Comparison of ENCODE assay signal across 1 cellular context in the genomic region with DNA sequence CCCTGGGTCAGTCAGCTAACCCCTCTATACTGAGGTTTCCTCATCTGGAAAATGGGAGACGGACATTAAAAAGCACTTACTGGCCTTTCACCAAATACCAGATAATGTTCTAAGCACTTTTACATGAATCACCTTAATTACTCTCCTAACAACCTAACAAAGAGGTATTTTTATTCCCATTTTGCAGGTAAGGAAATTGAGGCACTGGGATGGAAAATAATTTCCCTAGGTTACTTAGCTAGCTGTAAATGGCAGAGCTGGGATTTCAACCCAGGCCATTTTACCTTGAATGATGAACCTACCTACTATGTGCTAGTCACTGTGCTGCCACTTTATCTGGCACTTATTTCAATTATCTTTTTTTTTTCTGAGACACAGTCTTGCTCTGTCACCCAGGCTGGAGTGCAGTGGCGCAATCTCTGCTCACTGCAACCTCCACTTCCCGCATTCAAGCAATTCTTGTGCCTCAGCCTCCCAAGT.
A peak's percentile ranks its signal among the peaks of the same experiment; 100 is the strongest.
TF ChIP-seq lines count a peak whose summit lies in the region.

No MANE protein-coding gene starts in this region.

TF ChIP-seq in HepG2, 621 proteins besides CTCF, POLR2A, EP300 and RAD21:
- TF ChIP-seq ZNF629 (CRISPR knock-in tag; conservative IDR thresholded peaks at IDR 0.05) (peak; percentile 81), CHD4 (IDR thresholded peaks at IDR 0.05; ENCODE audit: borderline replicate concordance, low read length) (0 out of 2 replicates have a peak, but pooled peaks have one; percentile 37), ZNF569 (CRISPR knock-in tag; IDR thresholded peaks at IDR 0.05; ENCODE audit: borderline replicate concordance) (no peak), ZKSCAN1 (IDR thresholded peaks at IDR 0.05; ENCODE audit: low read length) (peak; percentile 77), ZNF883 (CRISPR knock-in tag; IDR thresholded peaks at IDR 0.05; ENCODE audit: not compliant biosample characterization) (peak; percentile 19), ZNF460 (CRISPR knock-in tag; IDR thresholded peaks at IDR 0.05; ENCODE audit: borderline replicate concordance) (peak; percentile 85; the same call in 1 of the 2 replicates), CEBPG (CRISPR knock-in tag; IDR thresholded peaks at IDR 0.05) (0 out of 2 replicates have a peak, but pooled peaks have one; percentile 10)
- TF ChIP-seq, protein P1, sequence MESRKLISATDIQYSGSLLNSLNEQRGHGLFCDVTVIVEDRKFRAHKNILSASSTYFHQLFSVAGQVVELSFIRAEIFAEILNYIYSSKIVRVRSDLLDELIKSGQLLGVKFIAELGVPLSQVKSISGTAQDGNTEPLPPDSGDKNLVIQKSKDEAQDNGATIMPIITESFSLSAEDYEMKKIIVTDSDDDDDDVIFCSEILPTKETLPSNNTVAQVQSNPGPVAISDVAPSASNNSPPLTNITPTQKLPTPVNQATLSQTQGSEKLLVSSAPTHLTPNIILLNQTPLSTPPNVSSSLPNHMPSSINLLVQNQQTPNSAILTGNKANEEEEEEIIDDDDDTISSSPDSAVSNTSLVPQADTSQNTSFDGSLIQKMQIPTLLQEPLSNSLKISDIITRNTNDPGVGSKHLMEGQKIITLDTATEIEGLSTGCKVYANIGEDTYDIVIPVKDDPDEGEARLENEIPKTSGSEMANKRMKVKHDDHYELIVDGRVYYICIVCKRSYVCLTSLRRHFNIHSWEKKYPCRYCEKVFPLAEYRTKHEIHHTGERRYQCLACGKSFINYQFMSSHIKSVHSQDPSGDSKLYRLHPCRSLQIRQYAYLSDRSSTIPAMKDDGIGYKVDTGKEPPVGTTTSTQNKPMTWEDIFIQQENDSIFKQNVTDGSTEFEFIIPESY (CRISPR knock-in tag; IDR thresholded peaks at IDR 0.05): 0 out of 2 replicates have a peak, but pooled peaks have one; percentile 6
- TF ChIP-seq, protein P2, sequence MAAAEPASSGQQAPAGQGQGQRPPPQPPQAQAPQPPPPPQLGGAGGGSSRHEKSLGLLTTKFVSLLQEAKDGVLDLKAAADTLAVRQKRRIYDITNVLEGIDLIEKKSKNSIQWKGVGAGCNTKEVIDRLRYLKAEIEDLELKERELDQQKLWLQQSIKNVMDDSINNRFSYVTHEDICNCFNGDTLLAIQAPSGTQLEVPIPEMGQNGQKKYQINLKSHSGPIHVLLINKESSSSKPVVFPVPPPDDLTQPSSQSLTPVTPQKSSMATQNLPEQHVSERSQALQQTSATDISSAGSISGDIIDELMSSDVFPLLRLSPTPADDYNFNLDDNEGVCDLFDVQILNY (CRISPR knock-in tag; conservative IDR thresholded peaks at IDR 0.05): no peak
- TF ChIP-seq, protein P3, sequence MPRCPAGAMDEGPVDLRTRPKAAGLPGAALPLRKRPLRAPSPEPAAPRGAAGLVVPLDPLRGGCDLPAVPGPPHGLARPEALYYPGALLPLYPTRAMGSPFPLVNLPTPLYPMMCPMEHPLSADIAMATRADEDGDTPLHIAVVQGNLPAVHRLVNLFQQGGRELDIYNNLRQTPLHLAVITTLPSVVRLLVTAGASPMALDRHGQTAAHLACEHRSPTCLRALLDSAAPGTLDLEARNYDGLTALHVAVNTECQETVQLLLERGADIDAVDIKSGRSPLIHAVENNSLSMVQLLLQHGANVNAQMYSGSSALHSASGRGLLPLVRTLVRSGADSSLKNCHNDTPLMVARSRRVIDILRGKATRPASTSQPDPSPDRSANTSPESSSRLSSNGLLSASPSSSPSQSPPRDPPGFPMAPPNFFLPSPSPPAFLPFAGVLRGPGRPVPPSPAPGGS (CRISPR knock-in tag; IDR thresholded peaks at IDR 0.05): no peak
